In genomic region chr20:60638430-60639098, GRCh38 we compare ENCODE assay signal across 22 cellular contexts.
DNase-seq lines count a peak whose midpoint lies in the region; ATAC-seq, FAIRE-seq and TF ChIP-seq lines count a peak whose summit lies in the region.
"Had no signal": no experiment of that assay in that cellular context is flagged by ENCODE, and none has a peak within 500 bp of the region (broad histone marks: within the 10 kb centered on the region; RNA-seq: fewer than 3 reads in every experiment).

No MANE protein-coding gene starts in this region.

- peak; percentile 78 for ATAC-seq in Right ventricle myocardium inferior
- ATAC-seq in left cardiac atrium: no peak
- ATAC-seq in HepG2: no peak
- no peak for ATAC-seq in right lobe of liver
- ATAC-seq: A549; CD8-positive, alpha-beta T cell had no signal

- peaks cover 8% of the 10 kb centered on the region for H3K9me3 ChIP-seq in left ventricle myocardium inferior (replicated peaks)
- H3K9me3 ChIP-seq in HepG2 (ENCODE audit: low read length): peaks cover 93% of the 10 kb centered on the region
- H3K9me3 ChIP-seq in right lobe of liver: no peaks in the 10 kb centered on the region
- H3K9me3 ChIP-seq: A549; BLaER1 treated with 17β-estradiol and CSF1 and Interleukin-3, amounts not matched to agents 10 nM and 100 nM had no signal

- TF ChIP-seq EP300 in HepG2 (IDR thresholded peaks at IDR 0.05; ENCODE audit: low read depth in 2 of 2, low read length in 2 of 2): no peak
- no peak for TF ChIP-seq EP300 in HepG2 (CRISPR knock-in tag; IDR thresholded peaks at IDR 0.05; ENCODE audit: borderline replicate concordance)

- H3K4me2 ChIP-seq in HepG2 (ENCODE audit: low read depth, low read length): no peak overlapping the region
- H3K4me2 ChIP-seq: A549; BLaER1 treated with 17β-estradiol and CSF1 and Interleukin-3, amounts not matched to agents 10 nM and 100 nM had no signal

- 29% methylated on average over 4 of the region's 4 CpGs for WGBS in HepG2 (ENCODE audit: low lambda C conversion rate)
- WGBS in right lobe of liver (ENCODE audit: insufficient coverage, low coverage, low lambda C conversion rate, missing lambda C conversion rate): 41% methylated on average over 4 of the region's 4 CpGs

- TF ChIP-seq RAD21 in HepG2 (CRISPR knock-in tag; IDR thresholded peaks at IDR 0.05): no peak

- DNase-seq in Right ventricle myocardium inferior (ENCODE audit: missing footprints): no peak
- DNase-seq in cardiac septum (ENCODE audit: low spot score): no peak
- no peak for DNase-seq in left ventricle myocardium inferior
- DNase-seq in left cardiac atrium: no peak
- no peak for DNase-seq in HepG2 (ENCODE audit: low spot score)
- DNase-seq in right lobe of liver: no peak
- DNase-seq in NCI-H1694 treated with DMSO at 0.1 percent for 48 hours (lab: John Stamatoyannopoulos, UW): no peak
- DNase-seq: AML-193; Caco-2; Calu3; CD4-positive, alpha-beta T cell; CD8-positive, alpha-beta T cell; DMS79 treated with DMSO at 0.1 percent for 48 hours; GF-D8 had no signal

- TF ChIP-seq POLR2A in HepG2 (IDR thresholded peaks at IDR 0.05; ENCODE audit: insufficient read depth in 1 of 2, low read depth in 2 of 2, low read length in 2 of 2) (no peak), right lobe of liver (IDR thresholded peaks at IDR 0.05) (no peak)

- no peaks in the 10 kb centered on the region for H3K79me2 ChIP-seq in HepG2 (ENCODE audit: insufficient read depth, low read length)

- no peak for TF ChIP-seq CTCF in left ventricle myocardium inferior (IDR thresholded peaks at IDR 0.05; ENCODE audit: borderline replicate concordance)
- TF ChIP-seq CTCF in HepG2 (CRISPR knock-in tag; IDR thresholded peaks at IDR 0.05): no peak
- no peak for TF ChIP-seq CTCF in right lobe of liver (IDR thresholded peaks at IDR 0.05)

- H3K4me3 ChIP-seq in left ventricle myocardium inferior (no peak overlapping the region), HepG2 (replicated peaks in 1 of 3; ENCODE audit: insufficient read depth in 1 of 3, low read depth in 2 of 3, low read length in 3 of 3) (no peak overlapping the region), right lobe of liver (no peak overlapping the region)
- H3K4me3 ChIP-seq: A549; BLaER1 treated with 17β-estradiol and CSF1 and Interleukin-3, amounts not matched to agents 10 nM and 100 nM had no signal

- no peak overlapping the region for H2AFZ ChIP-seq in HepG2 (ENCODE audit: low read length)

- POLR2A ChIA-PET in HepG2 (lab: Yijun Ruan, JAX): no interaction called here

- in situ Hi-C loops in HepG2 (cut with HindIII; ENCODE audit: extremely low pct_ligation_motif_present, low pct_unique_long_range_greater_than_20kb): no loop called here

- no peak for FAIRE-seq in HepG2 (lab: Jason Lieb, UNC)
- FAIRE-seq: A549, D721Med, G401.6, GM12891, GM19239 had no signal

- intact Hi-C loops in Right ventricle myocardium inferior (cut with DNase I): no loop called here
- intact Hi-C loops in cardiac septum (cut with DNase I): no loop called here
- intact Hi-C loops in left ventricle myocardium inferior (cut with micrococcal nuclease): no loop called here
- intact Hi-C loops in left cardiac atrium (cut with DNase I): no loop called here
- intact Hi-C loops in HepG2 (cut with micrococcal nuclease; ENCODE audit: unreplicated experiment): no loop called here
- intact Hi-C loops in right lobe of liver (cut with DNase I): no loop called here

- H3K27ac ChIP-seq in left ventricle myocardium inferior (replicated peaks) (peak overlapping the region; percentile 45), HepG2 (ENCODE audit: extremely low read length, insufficient read depth, low read length) (no peak overlapping the region), right lobe of liver (no peak overlapping the region)
- H3K27ac ChIP-seq: 22Rv1; A549; BLaER1 treated with 17β-estradiol and CSF1 and Interleukin-3, amounts not matched to agents 10 nM and 100 nM; C4-2B had no signal

- H3K4me1 ChIP-seq in left ventricle myocardium inferior (no peaks in the 10 kb centered on the region), HepG2 (ENCODE audit: insufficient read depth, low read length) (no peaks in the 10 kb centered on the region), right lobe of liver (no peaks in the 10 kb centered on the region)
- H3K4me1 ChIP-seq: A549; BLaER1 treated with 17β-estradiol and CSF1 and Interleukin-3, amounts not matched to agents 10 nM and 100 nM; Caco-2 had no signal

- CTCF ChIA-PET in HepG2 (lab: Yijun Ruan, JAX; ENCODE audit: low intra/inter-chr PET ratio, low total read pairs): no interaction called here

- no peaks in the 10 kb centered on the region for H4K20me1 ChIP-seq in HepG2 (ENCODE audit: insufficient read depth, low read length)
- H4K20me1 ChIP-seq: BLaER1 treated with 17β-estradiol and CSF1 and Interleukin-3, amounts not matched to agents 10 nM and 100 nM had no signal

- no peak overlapping the region for H3K9ac ChIP-seq in HepG2 (ENCODE audit: insufficient read depth, low read depth, low read length)
- H3K9ac ChIP-seq: BLaER1 treated with 17β-estradiol and CSF1 and Interleukin-3, amounts not matched to agents 10 nM and 100 nM had no signal

- H3K36me3 ChIP-seq in left ventricle myocardium inferior: no peaks in the 10 kb centered on the region
- H3K36me3 ChIP-seq in HepG2 (replicated peaks in 1 of 2; ENCODE audit: control insufficient read depth in 1 of 2, insufficient read depth in 2 of 2, low read length in 2 of 2): no peaks in the 10 kb centered on the region
- H3K36me3 ChIP-seq in right lobe of liver: no peaks in the 10 kb centered on the region
- H3K36me3 ChIP-seq: BLaER1 treated with 17β-estradiol and CSF1 and Interleukin-3, amounts not matched to agents 10 nM and 100 nM had no signal

- BruUV-seq in HepG2 (replicated peaks; lab: Mats Ljungman, UMichigan): no TSS peak

- H3K27me3 ChIP-seq in left ventricle myocardium inferior (ENCODE audit: low read depth) (peaks cover 24% of the 10 kb centered on the region), HepG2 (ENCODE audit: control insufficient read depth in 1 of 2, insufficient read depth in 2 of 2, low read length in 2 of 2) (no peaks in the 10 kb centered on the region), right lobe of liver (no peaks in the 10 kb centered on the region)
- H3K27me3 ChIP-seq: BLaER1 treated with 17β-estradiol and CSF1 and Interleukin-3, amounts not matched to agents 10 nM and 100 nM had no signal

TF ChIP-seq in HepG2, 621 proteins besides CTCF, POLR2A, EP300 and RAD21:
- TF ChIP-seq CEBPB (IDR thresholded peaks at IDR 0.05; ENCODE audit: borderline replicate concordance, low read depth, low read length) (0 out of 2 replicates have a peak, but pooled peaks have one; percentile 50), SIX1 (CRISPR knock-in tag; IDR thresholded peaks at IDR 0.05; ENCODE audit: borderline replicate concordance) (no peak)
TF ChIP-seq in HepG2: peak in this region for 1.
